Comparison of ENCODE assay signal across 29 cellular contexts in genomic region chr14:54703082-54703481, GRCh38.
"Had no signal": no experiment of that assay in that cellular context is flagged by ENCODE, and none has a peak within 500 bp of the region (broad histone marks: within the 10 kb centered on the region; RNA-seq: fewer than 3 reads in every experiment).

No MANE protein-coding gene starts in this region.

- H3K4me1 ChIP-seq: SJSA1 had no signal

- DNase-seq: activated CD4-positive, alpha-beta T cell treated with anti-CD3 and anti-CD28 coated beads for 48 hours; activated CD4-positive, alpha-beta T cell treated with anti-CD3 and anti-CD28 coated beads, Interleukin-2, amount 50 U/mL, for 4 hours; activated CD4-positive, CD25-positive, alpha-beta regulatory T cell treated with anti-CD3 and anti-CD28 coated beads, Interleukin-2, amount 50 U/mL, for 72 hours; activated CD8-positive, alpha-beta memory T cell treated with anti-CD3 and anti-CD28 coated beads, Interleukin-2, amount 50 U/mL, for 48 hours; activated CD8-positive, alpha-beta T cell treated with anti-CD3 and anti-CD28 coated beads, Interleukin-2, amount 10 ng/mL, durations not matched to agents 7 days and 5 days; activated naive CD4-positive, alpha-beta T cell treated with anti-CD3 and anti-CD28 coated beads, Interleukin-2, amount 50 U/mL, for 16 hours; activated naive CD8-positive, alpha-beta T cell treated with anti-CD3 and anti-CD28 coated beads, Interleukin-2, amount 10 ng/mL, durations not matched to agents 7 days and 5 days; activated T-cell treated with anti-CD3 and anti-CD28 coated beads, Interleukin-2, amount 50 U/mL, for 1 hour; adrenal gland; anterior cingulate cortex; central memory CD4-positive, alpha-beta T cell; NCI-H1092; NCI-H1417; NCI-H1694; NCI-H2029; NCI-H2107; NCI-H2171 treated with DMSO at 0.1 percent for 48 hours; NCI-H226; NCI-H526 treated with DMSO at 0.1 percent for 48 hours; NK-92 treated with Interleukin-12 subunit alpha and Interleukin-12 subunit beta, amount 100 ng/mL, for 24 hours; OCI-M1; RPMI8226; SHP77; SW 1271 had no signal

- H3K9ac ChIP-seq: KMS-11 had no signal

- H3K27ac ChIP-seq: adrenal gland, KMS-11, SJSA1 had no signal

- ATAC-seq: activated CD8-positive, alpha-beta T cell treated with anti-CD3 and anti-CD28 coated beads, Interleukin-2, amount 10 ng/mL, durations not matched to agents 7 days and 5 days; Panc1; SK-N-SH treated with all-trans-retinoic acid at 6 μM for 48 hours; WTC11 had no signal

- H3K4me3 ChIP-seq: adrenal gland, SJSA1 had no signal

- H3K9me3 ChIP-seq: adrenal gland, SJSA1 had no signal

- H3K27me3 ChIP-seq: adrenal gland, SJSA1 had no signal
